Comparison of ENCODE assay signal across 9 cellular contexts in the genomic region with DNA sequence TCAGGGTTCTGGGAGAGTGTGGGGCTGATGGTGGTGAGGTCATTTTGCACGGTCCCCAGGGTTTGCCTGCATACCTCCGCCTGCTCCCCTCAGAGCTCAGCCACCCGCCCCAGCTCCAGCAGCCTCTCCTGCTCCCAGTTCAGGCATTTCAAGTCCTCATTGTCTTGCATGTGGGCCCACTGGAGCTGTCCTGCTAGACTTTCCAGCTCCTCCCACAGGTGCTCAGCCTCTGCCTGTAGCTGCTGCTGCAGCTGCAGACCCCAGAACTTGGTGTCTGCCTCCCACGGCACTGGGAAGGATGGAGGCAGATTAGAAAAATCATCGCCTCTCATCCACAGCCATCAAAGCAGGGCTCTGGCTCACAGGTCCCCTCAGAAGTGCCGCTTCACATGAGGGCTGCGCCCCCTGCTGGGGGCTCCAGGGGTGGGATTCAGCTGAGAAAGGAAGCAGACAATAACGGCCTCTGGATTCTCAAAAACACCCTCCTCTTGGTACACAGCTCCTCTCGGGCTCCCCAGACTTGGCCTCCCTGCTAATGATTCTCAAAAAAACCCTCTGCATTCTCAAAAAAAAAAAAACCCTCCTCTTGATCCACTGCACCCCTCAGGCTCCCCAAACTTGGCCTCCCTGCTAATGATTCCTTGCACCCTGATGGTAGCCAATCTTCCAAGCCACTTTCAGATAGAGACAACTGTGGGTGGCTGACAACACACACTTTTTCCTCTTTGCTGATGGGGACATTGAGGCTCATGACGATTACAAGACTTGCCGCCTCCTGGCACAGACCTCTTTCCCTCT.
DNase-seq lines count a peak whose midpoint lies in the region; ATAC-seq and TF ChIP-seq lines count a peak whose summit lies in the region.
"Had no signal": no experiment of that assay in that cellular context is flagged by ENCODE, and none has a peak within 500 bp of the region (broad histone marks: within the 10 kb centered on the region; RNA-seq: fewer than 3 reads in every experiment).

No MANE protein-coding gene starts in this region.

- no peaks in the 10 kb centered on the region for H3K9me2 ChIP-seq in GM23248 (ENCODE audit: insufficient read depth)

- H3K4me3 ChIP-seq in AG10803 (ENCODE audit: low read length) (no peak overlapping the region), GM23248 (no peak overlapping the region), OCI-LY3 (ENCODE audit: low read length) (no peak overlapping the region), vagina (no peak overlapping the region)

- H3K4me1 Mint-ChIP-seq in stimulated activated memory B cell treated with anti-CD40 and anti-IgM and Interleukin-4, amounts not matched to agents 10 μg/mL and 1 μg/mL and 100 μg/mL, for 72 hours = no peaks in the 10 kb centered on the region

- intact Hi-C loops in posterior cingulate gyrus (cut with DNase I) = no loop called here
- intact Hi-C loops in vagina (cut with DNase I) = no loop called here

- 21 to 23% methylated on average over 10 to 11 of the region's 11 CpGs for WGBS in GM23248 (ENCODE audit: low coverage in 1 of 2, low lambda C conversion rate in 2 of 2, missing lambda C conversion rate in 2 of 2), 2 experiments

- H3K36me3 Mint-ChIP-seq in stimulated activated memory B cell treated with anti-CD40 and anti-IgM and Interleukin-4, amounts not matched to agents 10 μg/mL and 1 μg/mL and 100 μg/mL, for 72 hours = no peaks in the 10 kb centered on the region

- TF ChIP-seq POLR2A in vagina (IDR thresholded peaks at IDR 0.05) = no peak

- H3K9ac ChIP-seq in GM23248 (no peak overlapping the region), OCI-LY3 (ENCODE audit: low read length) (no peak overlapping the region)

- H3K79me2 ChIP-seq in GM23248 (ENCODE audit: insufficient read depth) (no peaks in the 10 kb centered on the region), OCI-LY3 (ENCODE audit: low read length) (no peaks in the 10 kb centered on the region)

- in situ Hi-C loops in GM23248 (cut with MboI) = no loop called here

- H3K27me3 Mint-ChIP-seq in stimulated activated memory B cell treated with anti-CD40 and anti-IgM and Interleukin-4, amounts not matched to agents 10 μg/mL and 1 μg/mL and 100 μg/mL, for 72 hours = peaks cover 28% of the 10 kb centered on the region

- H3K9me3 Mint-ChIP-seq in stimulated activated memory B cell treated with anti-CD40 and anti-IgM and Interleukin-4, amounts not matched to agents 10 μg/mL and 1 μg/mL and 100 μg/mL, for 72 hours = peaks cover 1% of the 10 kb centered on the region

- ATAC-seq in foreskin keratinocyte = peak; percentile 73
- no peak for ATAC-seq in stimulated activated memory B cell treated with anti-CD40 and anti-IgM and Interleukin-4, amounts not matched to agents 10 μg/mL and 1 μg/mL and 100 μg/mL, for 72 hours

- H2AFZ ChIP-seq in GM23248 = no peak overlapping the region
- no peak overlapping the region; the same call in 1 of the 2 replicates for H2AFZ ChIP-seq in OCI-LY3 (ENCODE audit: low read depth, low read length)

- H3K4me2 ChIP-seq in GM23248 (ENCODE audit: unreplicated experiment) (no peak overlapping the region), OCI-LY3 (ENCODE audit: low read length) (peak overlapping the region; percentile 34; the same call in 1 of the 2 replicates)

- no peaks in the 10 kb centered on the region for H3K4me1 ChIP-seq in GM23248 (ENCODE audit: insufficient read depth)
- peaks cover 2% of the 10 kb centered on the region; the same call in 1 of the 2 replicates for H3K4me1 ChIP-seq in OCI-LY3 (ENCODE audit: low read length)
- H3K4me1 ChIP-seq in foreskin keratinocyte = peaks cover 3% of the 10 kb centered on the region
- no peaks in the 10 kb centered on the region for H3K4me1 ChIP-seq in vagina

- H4K20me1 ChIP-seq in GM23248 (ENCODE audit: insufficient read depth) (no peaks in the 10 kb centered on the region), OCI-LY3 (ENCODE audit: insufficient read depth, low read length) (no peaks in the 10 kb centered on the region)

- H3K36me3 ChIP-seq in GM23248 (ENCODE audit: low read depth) (no peaks in the 10 kb centered on the region), OCI-LY3 (replicated peaks; ENCODE audit: low read depth, low read length) (no peaks in the 10 kb centered on the region), vagina (no peaks in the 10 kb centered on the region)
- H3K36me3 ChIP-seq: neutrophil had no signal

- H3K9me3 ChIP-seq in GM23248 (ENCODE audit: low read depth) (no peaks in the 10 kb centered on the region), OCI-LY3 (ENCODE audit: insufficient read depth, low read length) (no peaks in the 10 kb centered on the region), vagina (no peaks in the 10 kb centered on the region)
- H3K9me3 ChIP-seq: neutrophil had no signal

- DNase-seq in AG10803 (ENCODE audit: low read depth) = peak; percentile 34
- peak; percentile 73 for DNase-seq in GM23248
- peak; percentile 30 for DNase-seq in activated T-helper 1 cell treated with Interleukin-2 at 50 U/mL for 16 hours (ENCODE audit: low read depth)
- DNase-seq in foreskin keratinocyte = peak in 1 of 2 donors; percentile 42
- peak in 7 of 10 donors; percentile 14 to 84 (median 36) for DNase-seq in posterior cingulate gyrus
- DNase-seq in vagina (ENCODE audit: extremely low spot score in 2 of 2) = no peak

- H3F3A ChIP-seq in GM23248 (ENCODE audit: insufficient read depth) = no peaks in the 10 kb centered on the region

- no peak overlapping the region for H3K27ac ChIP-seq in GM23248
- no peak overlapping the region for H3K27ac ChIP-seq in OCI-LY3 (ENCODE audit: low read length)
- H3K27ac ChIP-seq in foreskin keratinocyte = no peak overlapping the region
- H3K27ac ChIP-seq in vagina = no peak overlapping the region
- H3K27ac ChIP-seq: neutrophil had no signal

- no peak overlapping the region for H3K27ac Mint-ChIP-seq in stimulated activated memory B cell treated with anti-CD40 and anti-IgM and Interleukin-4, amounts not matched to agents 10 μg/mL and 1 μg/mL and 100 μg/mL, for 72 hours

- TF ChIP-seq CTCF in AG10803 (conservative IDR thresholded peaks at IDR 0.05; ENCODE audit: low read length) = peak; percentile 75
- TF ChIP-seq CTCF in OCI-LY3 (IDR thresholded peaks at IDR 0.05; ENCODE audit: low read depth, low read length) = peak; percentile 90
- TF ChIP-seq CTCF in foreskin keratinocyte (conservative IDR thresholded peaks at IDR 0.05) = peak; percentile 78
- TF ChIP-seq CTCF in vagina (IDR thresholded peaks at IDR 0.05) = peak; percentile 26 to 52 (median 44)

- H3K27me3 ChIP-seq in GM23248 (replicated peaks; ENCODE audit: insufficient read depth) = no peaks in the 10 kb centered on the region
- H3K27me3 ChIP-seq in OCI-LY3 (ENCODE audit: low read depth, low read length) = no peaks in the 10 kb centered on the region
- H3K27me3 ChIP-seq in foreskin keratinocyte = peaks cover 4% of the 10 kb centered on the region
- H3K27me3 ChIP-seq in vagina = no peaks in the 10 kb centered on the region
- H3K27me3 ChIP-seq: neutrophil had no signal

- H3K4me3 Mint-ChIP-seq in stimulated activated memory B cell treated with anti-CD40 and anti-IgM and Interleukin-4, amounts not matched to agents 10 μg/mL and 1 μg/mL and 100 μg/mL, for 72 hours = no peak overlapping the region

Comparison
In these comparisons a context has a peak if more than half of its experiments do, and no peak if none do; other contexts are left out.
1. DNase-seq: peak in AG10803 (single experiment), GM23248 (single experiment), activated T-helper 1 cell treated with Interleukin-2 at 50 U/mL for 16 hours (single experiment) and posterior cingulate gyrus (7 of 10); none in vagina (0 of 2).
2. Peak in every context shown above with its lines, with median percentiles within 50 percentile points of each other: CTCF ChIP-seq.